In the genomic region with DNA sequence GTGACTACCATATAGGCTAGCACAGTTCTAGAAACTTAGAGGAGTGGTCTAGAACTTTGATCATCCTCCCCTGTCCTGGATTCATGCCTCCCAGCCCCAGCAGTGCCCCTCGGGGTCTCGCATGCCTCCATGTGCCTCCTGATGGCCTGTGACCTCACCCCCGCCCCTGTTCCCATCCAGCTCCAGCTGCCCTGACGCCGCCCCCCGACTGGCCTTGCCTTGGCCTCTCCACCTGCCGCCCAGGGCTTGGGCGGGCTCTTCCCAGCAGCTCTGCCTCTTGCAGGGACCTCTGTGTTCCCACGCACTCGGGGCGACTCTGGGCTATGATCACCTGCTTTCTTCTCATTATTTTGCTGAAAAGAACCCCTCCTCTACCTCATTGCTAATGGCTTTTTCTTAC, we compare ENCODE assay signal across 30 cellular contexts.
DNase-seq lines count a peak whose midpoint lies in the region; TF ChIP-seq lines count a peak whose summit lies in the region.
"Had no signal": no experiment of that assay in that cellular context is flagged by ENCODE, and none has a peak within 500 bp of the region (broad histone marks: within the 10 kb centered on the region; RNA-seq: fewer than 3 reads in every experiment).

No MANE protein-coding gene starts in this region.

- peaks cover 16% of the 10 kb centered on the region for H3K27me3 Mint-ChIP-seq in nephron (ENCODE audit: low read depth)
- peaks cover 2% of the 10 kb centered on the region for H3K27me3 Mint-ChIP-seq in activated naive CD4-positive, alpha-beta T cell treated with anti-CD3 and anti-CD28 coated beads for 36 hours (ENCODE audit: low read depth)

- H3K9me3 ChIP-seq in HUES64 (ENCODE audit: insufficient read depth, low read depth, low read length), result no peaks in the 10 kb centered on the region
- H3K9me3 ChIP-seq: A549 had no signal

- no peak overlapping the region for H3K4me3 Mint-ChIP-seq in nephron
- no peak overlapping the region for H3K4me3 Mint-ChIP-seq in activated naive CD4-positive, alpha-beta T cell treated with anti-CD3 and anti-CD28 coated beads for 36 hours
- H3K4me3 Mint-ChIP-seq: CD4-positive, alpha-beta memory T cell had no signal

- WGBS in HUES64, result 89% methylated on average over 11 of the region's 11 CpGs

- intact Hi-C loops in posterior vena cava (cut with DNase I), result no loop called here
- intact Hi-C loops in activated naive CD4-positive, alpha-beta T cell treated with anti-CD3 and anti-CD28 coated beads for 36 hours (cut with micrococcal nuclease), result no loop called here

- peak overlapping the region; percentile 94 to 99 (median 96) for H3K27ac Mint-ChIP-seq in nephron
- no peak overlapping the region for H3K27ac Mint-ChIP-seq in activated naive CD4-positive, alpha-beta T cell treated with anti-CD3 and anti-CD28 coated beads for 36 hours
- H3K27ac Mint-ChIP-seq: CD4-positive, alpha-beta memory T cell had no signal

- no peaks in the 10 kb centered on the region for H3K27me3 ChIP-seq in HUES64 (ENCODE audit: insufficient read depth, low read length)

- H3K27ac ChIP-seq in HUES64 (ENCODE audit: low read depth, low read length), result no peak overlapping the region
- H3K27ac ChIP-seq in cingulate gyrus (ENCODE audit: low read depth, low read length), result peak overlapping the region; percentile 10
- H3K27ac ChIP-seq: A549, GM23248, SK-N-MC had no signal

- H3K4me1 Mint-ChIP-seq in nephron, result peaks cover 64% of the 10 kb centered on the region
- no peaks in the 10 kb centered on the region for H3K4me1 Mint-ChIP-seq in activated naive CD4-positive, alpha-beta T cell treated with anti-CD3 and anti-CD28 coated beads for 36 hours (ENCODE audit: low read depth)
- H3K4me1 Mint-ChIP-seq: CD4-positive, alpha-beta memory T cell had no signal

- CTCF ChIA-PET in activated naive CD4-positive, alpha-beta T cell treated with anti-CD3 and anti-CD28 coated beads for 36 hours (lab: Charles Lee), result no interaction called here

- DNase-seq in posterior vena cava (ENCODE audit: low spot score), result peak; percentile 53
- DNase-seq in activated CD8-positive, alpha-beta memory T cell treated with anti-CD3 and anti-CD28 coated beads, Interleukin-2, amount 50 U/mL, for 48 hours, result no peak
- DNase-seq in activated naive CD4-positive, alpha-beta T cell treated with anti-CD3 and anti-CD28 coated beads for 36 hours, result no peak
- no peak for DNase-seq in activated CD4-positive, CD25-positive, alpha-beta regulatory T cell (lab: John Stamatoyannopoulos, UW)
- DNase-seq in NOMO-1 treated with DMSO at 0.1 percent for 48 hours (lab: John Stamatoyannopoulos, UW; ENCODE audit: unreplicated experiment), result no peak
- DNase-seq: AML-193; C1 segment of cervical spinal cord; CD4-positive, alpha-beta memory T cell; COR-L47; DMS53; GM23248; HCEC 1CT; IMR-90; KG1; MM.1S; NCI-H1048; NCI-H1417; NCI-H1694; NCI-H2029 treated with DMSO at 0.1 percent for 48 hours; NCI-H446 treated with DMSO at 0.1 percent for 48 hours; NCI-H526; NCI-H82; NK-92 treated with Interleukin-12 subunit alpha and Interleukin-12 subunit beta, amount 100 ng/mL, for 24 hours; RPMI8226; SHP77 treated with DMSO at 0.1 percent for 48 hours had no signal

- no peaks in the 10 kb centered on the region for H3K36me3 Mint-ChIP-seq in nephron (ENCODE audit: low read depth)
- no peaks in the 10 kb centered on the region for H3K36me3 Mint-ChIP-seq in activated naive CD4-positive, alpha-beta T cell treated with anti-CD3 and anti-CD28 coated beads for 36 hours (ENCODE audit: low read depth)
- H3K36me3 Mint-ChIP-seq: CD4-positive, alpha-beta memory T cell had no signal

- H3K9me3 Mint-ChIP-seq in nephron, result no peaks in the 10 kb centered on the region
- H3K9me3 Mint-ChIP-seq in activated naive CD4-positive, alpha-beta T cell treated with anti-CD3 and anti-CD28 coated beads for 36 hours, result no peaks in the 10 kb centered on the region
- H3K9me3 Mint-ChIP-seq: CD4-positive, alpha-beta memory T cell had no signal

- H3K4me3 ChIP-seq in HUES64 (ENCODE audit: low read length), result no peak overlapping the region
- H3K4me3 ChIP-seq: A549, GM23248, SK-N-MC had no signal

- TF ChIP-seq CTCF in nephron (IDR thresholded peaks at IDR 0.05; ENCODE audit: unreplicated experiment in 3 of 3), result no peak

- H3K9ac ChIP-seq in HUES64 (ENCODE audit: low read depth, low read length), result 0 out of 2 replicates have a peak overlapping the region, but pooled peaks have one; percentile 26
- H3K9ac ChIP-seq: GM23248 had no signal

- peaks cover 5% of the 10 kb centered on the region for H3K4me1 ChIP-seq in HUES64 (ENCODE audit: insufficient read depth, low read length)
- H3K4me1 ChIP-seq: A549 had no signal

- H3K36me3 ChIP-seq in HUES64 (ENCODE audit: insufficient read depth, low read length), result no peaks in the 10 kb centered on the region
